24 cellular contexts compared by ENCODE assay signal in the genomic region with DNA sequence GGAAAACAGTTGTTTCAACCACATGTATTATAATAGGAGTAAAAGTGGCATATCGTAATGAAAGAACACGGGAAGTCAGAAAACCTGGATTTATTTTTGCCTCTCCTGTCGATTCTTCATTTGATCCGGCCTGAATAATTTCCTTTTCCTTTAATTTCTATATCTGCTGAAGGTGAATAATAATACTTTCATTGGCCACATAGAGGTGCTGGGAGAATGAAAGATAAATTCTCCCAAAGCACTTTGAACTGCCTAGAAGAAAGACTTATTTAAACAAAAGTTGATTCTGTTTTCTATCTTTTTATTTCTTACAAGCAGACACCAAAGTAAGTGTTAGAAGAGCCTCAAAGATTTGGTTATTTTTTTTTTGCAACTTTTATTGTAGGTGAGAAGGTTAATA.
DNase-seq lines count a peak whose midpoint lies in the region; ATAC-seq, FAIRE-seq and TF ChIP-seq lines count a peak whose summit lies in the region.
"Had no signal": no experiment of that assay in that cellular context is flagged by ENCODE, and none has a peak within 500 bp of the region (broad histone marks: within the 10 kb centered on the region; RNA-seq: fewer than 3 reads in every experiment).

No MANE protein-coding gene starts in this region.

- H3K27ac ChIP-seq in A549 (peak overlapping the region; percentile 67 to 81), RWPE2 (ENCODE audit: poor library complexity, severe bottlenecking) (peak overlapping the region; percentile 3), osteoblast (ENCODE audit: low read depth, low read length) (no peak overlapping the region)
- H3K27ac ChIP-seq: BLaER1, prostate gland, tibial artery had no signal

- no peak overlapping the region for H3K27ac Mint-ChIP-seq in activated naive CD4-positive, alpha-beta T cell treated with anti-CD3 and anti-CD28 coated beads, Interleukin-2, amount 10 ng/mL, durations not matched to agents 7 days and 5 days
- H3K27ac Mint-ChIP-seq: endodermal cell had no signal

- TF ChIP-seq CTCF in A549 (IDR thresholded peaks at IDR 0.05) (no peak), RWPE2 (IDR thresholded peaks at IDR 0.05; ENCODE audit: poor library complexity, severe bottlenecking) (no peak), osteoblast (IDR thresholded peaks at IDR 0.05; ENCODE audit: extremely low read depth, low read depth, low read length) (peak; percentile 7)

- no peaks in the 10 kb centered on the region for H3K4me1 Mint-ChIP-seq in activated naive CD4-positive, alpha-beta T cell treated with anti-CD3 and anti-CD28 coated beads, Interleukin-2, amount 10 ng/mL, durations not matched to agents 7 days and 5 days

- TF ChIP-seq RAD21 in A549 (conservative IDR thresholded peaks at IDR 0.05 in 1 of 2, IDR thresholded peaks at IDR 0.05 in 1 of 2): peak in 1 of 2 experiments; percentile 29; a peak in 2 of 5 replicates

- no peak for TF ChIP-seq EP300 in A549 (IDR thresholded peaks at IDR 0.05)

- DNase-seq in A549 (ENCODE audit: low read depth in 1 of 2, low spot score in 1 of 2) (no peak), RWPE2 (ENCODE audit: low spot score) (no peak), fibroblast of peridontal ligament (ENCODE audit: extremely low read depth) (peak; percentile 57), osteoblast (ENCODE audit: insufficient read length, low spot score, missing footprints) (no peak), NCI-H187 (lab: John Stamatoyannopoulos, UW) (no peak)
- DNase-seq in activated naive CD4-positive, alpha-beta T cell treated with anti-CD3 and anti-CD28 coated beads, Interleukin-2, amount 10 ng/mL, durations not matched to agents 7 days and 5 days: no peak
- no peak for DNase-seq in activated CD4-positive, alpha-beta T cell treated with anti-CD3 and anti-CD28 coated beads for 48 hours
- DNase-seq: activated CD4-positive, alpha-beta T cell treated with anti-CD3 and anti-CD28 coated beads, Interleukin-2, amount 50 U/mL, for 48 hours; activated effector memory CD4-positive, alpha-beta T cell treated with anti-CD3 and anti-CD28 coated beads, Interleukin-2, amount 50 U/mL, for 16 hours; cortex of kidney; endodermal cell; head of caudate nucleus; mucosa of descending colon; NCI-H2107; RPMI8226; stimulated activated naive CD4-positive, alpha-beta T cell treated with Interleukin-2 at 50 U/mL for 16 hours; tibial artery had no signal

- no peaks in the 10 kb centered on the region for H3K27me3 Mint-ChIP-seq in activated naive CD4-positive, alpha-beta T cell treated with anti-CD3 and anti-CD28 coated beads, Interleukin-2, amount 10 ng/mL, durations not matched to agents 7 days and 5 days

- H3K9me3 Mint-ChIP-seq in activated naive CD4-positive, alpha-beta T cell treated with anti-CD3 and anti-CD28 coated beads, Interleukin-2, amount 10 ng/mL, durations not matched to agents 7 days and 5 days: peaks cover 7% of the 10 kb centered on the region

- H3K4me3 ChIP-seq in A549 (no peak overlapping the region), RWPE2 (ENCODE audit: severe bottlenecking) (no peak overlapping the region), osteoblast (ENCODE audit: insufficient read depth, low read length) (no peak overlapping the region)
- H3K4me3 ChIP-seq: BLaER1, mucosa of descending colon, prostate gland, smooth muscle cell, tibial artery had no signal

- no peak for FAIRE-seq in A549 (lab: Jason Lieb, UNC)
- FAIRE-seq: A204.1, bronchial epithelial cell had no signal

- POLR2A ChIA-PET in A549 (lab: Yijun Ruan, JAX): interaction anchor here (1.4 kb wide), 1 partner anchor 14 kb away, joined by 4 read pairs; no protein-coding TSS in a partner anchor

- peaks cover 24% of the 10 kb centered on the region for H3K4me1 ChIP-seq in A549
- peaks cover 15% of the 10 kb centered on the region for H3K4me1 ChIP-seq in RWPE2 (ENCODE audit: insufficient read depth, poor library complexity, severe bottlenecking)
- peaks cover 5% of the 10 kb centered on the region for H3K4me1 ChIP-seq in osteoblast (ENCODE audit: insufficient read depth, low read length)
- H3K4me1 ChIP-seq: BLaER1, prostate gland had no signal

- no peaks in the 10 kb centered on the region for H3K36me3 Mint-ChIP-seq in activated naive CD4-positive, alpha-beta T cell treated with anti-CD3 and anti-CD28 coated beads, Interleukin-2, amount 10 ng/mL, durations not matched to agents 7 days and 5 days

- H2AFZ ChIP-seq in osteoblast (ENCODE audit: low read length): no peak overlapping the region

- H3K4me2 ChIP-seq in A549: no peak overlapping the region
- H3K4me2 ChIP-seq in osteoblast (ENCODE audit: insufficient read depth, low read length): no peak overlapping the region
- H3K4me2 ChIP-seq: BLaER1 had no signal

- H3K4me3 Mint-ChIP-seq in activated naive CD4-positive, alpha-beta T cell treated with anti-CD3 and anti-CD28 coated beads, Interleukin-2, amount 10 ng/mL, durations not matched to agents 7 days and 5 days: no peak overlapping the region
- H3K4me3 Mint-ChIP-seq: endodermal cell, neural crest cell had no signal

- H3K27me3 ChIP-seq in RWPE2 (ENCODE audit: insufficient read depth, poor library complexity, severe bottlenecking) (no peaks in the 10 kb centered on the region), osteoblast (ENCODE audit: insufficient read depth, low read length) (no peaks in the 10 kb centered on the region)
- H3K27me3 ChIP-seq: BLaER1, tibial artery had no signal

- ATAC-seq in A549: no peak
- ATAC-seq in RWPE2 (ENCODE audit: low read depth): no peak
- ATAC-seq in GM18873 (IDR thresholded peaks at IDR 0.05; ENCODE audit: low FRiP score, unreplicated experiment): no peak

- no peak for TF ChIP-seq POLR2A in A549 (IDR thresholded peaks at IDR 0.05; ENCODE audit: low read length)

- 96% methylated on average over 4 of the region's 4 CpGs for WGBS in A549 (ENCODE audit: missing lambda C conversion rate)

- CTCF ChIA-PET in A549 (lab: Yijun Ruan, JAX): interaction anchor here (1.5 kb wide), 1 partner anchor 10 kb away, joined by 3 read pairs; no protein-coding TSS in a partner anchor
- CTCF ChIA-PET in activated naive CD4-positive, alpha-beta T cell treated with anti-CD3 and anti-CD28 coated beads, Interleukin-2, amount 10 ng/mL, durations not matched to agents 7 days and 5 days (lab: Charles Lee): no interaction called here

- H3K9me3 ChIP-seq in A549 (peaks cover 9% of the 10 kb centered on the region; the same call in 2 of the 3 replicates), RWPE2 (ENCODE audit: severe bottlenecking) (no peaks in the 10 kb centered on the region), osteoblast (ENCODE audit: low read depth, low read length) (no peaks in the 10 kb centered on the region)
- H3K9me3 ChIP-seq: mucosa of descending colon, prostate gland, tibial artery had no signal

- H3K36me3 ChIP-seq in RWPE2 (ENCODE audit: low read depth) (no peaks in the 10 kb centered on the region), osteoblast (ENCODE audit: insufficient read depth, low read length) (no peaks in the 10 kb centered on the region)
- H3K36me3 ChIP-seq: BLaER1, prostate gland, tibial artery had no signal

- H3K79me2 ChIP-seq in osteoblast (ENCODE audit: insufficient read depth, low read length): no peaks in the 10 kb centered on the region

- H4K20me1 ChIP-seq in osteoblast (ENCODE audit: insufficient read depth, low read length): no peaks in the 10 kb centered on the region
- H4K20me1 ChIP-seq: BLaER1 had no signal

TF ChIP-seq in A549, 52 proteins besides CTCF, POLR2A, EP300 and RAD21:
- TF ChIP-seq, protein P1, sequence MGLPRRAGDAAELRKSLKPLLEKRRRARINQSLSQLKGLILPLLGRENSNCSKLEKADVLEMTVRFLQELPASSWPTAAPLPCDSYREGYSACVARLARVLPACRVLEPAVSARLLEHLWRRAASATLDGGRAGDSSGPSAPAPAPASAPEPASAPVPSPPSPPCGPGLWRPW (IDR thresholded peaks at IDR 0.05): no peak
- TF ChIP-seq SREBF2 (IDR thresholded peaks at IDR 0.05) (no peak), HOXB13 (CRISPR knock-in tag; IDR thresholded peaks at IDR 0.05; ENCODE audit: low read depth) (no peak)
- TF ChIP-seq, protein P2, sequence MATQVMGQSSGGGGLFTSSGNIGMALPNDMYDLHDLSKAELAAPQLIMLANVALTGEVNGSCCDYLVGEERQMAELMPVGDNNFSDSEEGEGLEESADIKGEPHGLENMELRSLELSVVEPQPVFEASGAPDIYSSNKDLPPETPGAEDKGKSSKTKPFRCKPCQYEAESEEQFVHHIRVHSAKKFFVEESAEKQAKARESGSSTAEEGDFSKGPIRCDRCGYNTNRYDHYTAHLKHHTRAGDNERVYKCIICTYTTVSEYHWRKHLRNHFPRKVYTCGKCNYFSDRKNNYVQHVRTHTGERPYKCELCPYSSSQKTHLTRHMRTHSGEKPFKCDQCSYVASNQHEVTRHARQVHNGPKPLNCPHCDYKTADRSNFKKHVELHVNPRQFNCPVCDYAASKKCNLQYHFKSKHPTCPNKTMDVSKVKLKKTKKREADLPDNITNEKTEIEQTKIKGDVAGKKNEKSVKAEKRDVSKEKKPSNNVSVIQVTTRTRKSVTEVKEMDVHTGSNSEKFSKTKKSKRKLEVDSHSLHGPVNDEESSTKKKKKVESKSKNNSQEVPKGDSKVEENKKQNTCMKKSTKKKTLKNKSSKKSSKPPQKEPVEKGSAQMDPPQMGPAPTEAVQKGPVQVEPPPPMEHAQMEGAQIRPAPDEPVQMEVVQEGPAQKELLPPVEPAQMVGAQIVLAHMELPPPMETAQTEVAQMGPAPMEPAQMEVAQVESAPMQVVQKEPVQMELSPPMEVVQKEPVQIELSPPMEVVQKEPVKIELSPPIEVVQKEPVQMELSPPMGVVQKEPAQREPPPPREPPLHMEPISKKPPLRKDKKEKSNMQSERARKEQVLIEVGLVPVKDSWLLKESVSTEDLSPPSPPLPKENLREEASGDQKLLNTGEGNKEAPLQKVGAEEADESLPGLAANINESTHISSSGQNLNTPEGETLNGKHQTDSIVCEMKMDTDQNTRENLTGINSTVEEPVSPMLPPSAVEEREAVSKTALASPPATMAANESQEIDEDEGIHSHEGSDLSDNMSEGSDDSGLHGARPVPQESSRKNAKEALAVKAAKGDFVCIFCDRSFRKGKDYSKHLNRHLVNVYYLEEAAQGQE (IDR thresholded peaks at IDR 0.05): no peak
